ENCODE assay signal across 8 cellular contexts in genomic region chr22:19432092-19432844, GRCh38. TPM values are rescaled to one million over a fixed set of nuclear protein-coding genes. Genes with fewer than 3 reads are reported as not detected.
DNase-seq lines count a peak whose midpoint lies in the region; ATAC-seq and TF ChIP-seq lines count a peak whose summit lies in the region.

MRPL40 (plus strand) TSS chr22:19432545; CDS start chr22:19432555, 10 bp downstream.

- intact Hi-C loops in CD4-positive, alpha-beta T cell (cut with DNase I, micrococcal nuclease) = loop anchor here (1.0 to 5.0 kb wide), 4 partner anchors 15 to 140 kb away; partner anchors contain the start of genes CDC45 (in 2 of the 2), UFD1 (in 2 of the 2), C22orf39 (in 1 of the 2) and CLTCL1 (in 1 of the 2)
- intact Hi-C loops in activated CD8-positive, alpha-beta T cell treated with anti-CD3 and anti-CD28 coated beads for 36 hours (cut with micrococcal nuclease) = no loop called here

- H3K4me1 ChIP-seq in lung (ENCODE audit: control insufficient read depth in 2 of 2, insufficient read depth in 2 of 2, low read length in 2 of 2) = peaks cover 5 to 12% of the 10 kb centered on the region in 2 donors

- peak; percentile 80 for ATAC-seq in CD4-positive, alpha-beta T cell (ENCODE audit: poor library complexity)
- ATAC-seq in GM19397 (IDR thresholded peaks at IDR 0.05; ENCODE audit: unreplicated experiment) (peak; percentile 76), HG03565 (IDR thresholded peaks at IDR 0.05; ENCODE audit: unreplicated experiment) (peak; percentile 59), lung (ENCODE audit: insufficient read depth, low FRiP score) (peak; percentile 99)
- peak; percentile 87 for ATAC-seq in activated CD8-positive, alpha-beta T cell treated with anti-CD3 and anti-CD28 coated beads for 36 hours

- peak within 1 kb of the TSS; percentile 97 for H3K4me3 Mint-ChIP-seq in CD4-positive, alpha-beta T cell
- H3K4me3 Mint-ChIP-seq in activated CD8-positive, alpha-beta T cell treated with anti-CD3 and anti-CD28 coated beads for 36 hours = peak within 1 kb of the TSS; percentile 91

- 0% methylated on average over 70 to 78 of the region's 78 CpGs for WGBS in lung, 2 donors

- CTCF ChIA-PET in CD4-positive, alpha-beta T cell (lab: Charles Lee) = interaction anchor here (0.6 to 1.8 kb wide), 3 partner anchors 11 to 19 kb away, joined by 3 to 5 read pairs (median 3); partner anchors contain the start of gene C22orf39
- CTCF ChIA-PET in activated CD8-positive, alpha-beta T cell treated with anti-CD3 and anti-CD28 coated beads for 36 hours (lab: Charles Lee) = interaction anchor here (1.0 to 1.2 kb wide), 2 partner anchors 13 kb away, joined by 3 to 4 read pairs; no protein-coding TSS in a partner anchor

- POLR2A ChIA-PET in CD4-positive, alpha-beta T cell (lab: Charles Lee) = interaction anchor here (1.0 to 5.7 kb wide), 14 partner anchors 9 to 962 kb away, joined by 3 to 94 read pairs (median 6); partner anchors contain the start of genes C22orf39, CDC45, CLTCL1 and DGCR2
- POLR2A ChIA-PET in activated CD8-positive, alpha-beta T cell treated with anti-CD3 and anti-CD28 coated beads for 36 hours (lab: Charles Lee) = interaction anchor here (0.7 to 6.8 kb wide), 14 partner anchors 9 to 288 kb away, joined by 3 to 109 read pairs (median 4); partner anchors contain the start of genes C22orf39 and ESS2

- H3K36me3 ChIP-seq in lung (ENCODE audit: control insufficient read depth in 2 of 2, insufficient read depth in 2 of 2, low read length in 2 of 2) = peaks cover 6 to 12% of the 10 kb centered on the region in 2 donors

- no peaks in the 10 kb centered on the region for H3K9me3 ChIP-seq in CD4-positive, alpha-beta T cell (ENCODE audit: control insufficient read depth, low read length)
- no peaks in the 10 kb centered on the region for H3K9me3 ChIP-seq in lung (ENCODE audit: control insufficient read depth in 2 of 2, insufficient read depth in 1 of 2, low read length in 1 of 2)

- peak within 1 kb of the TSS; percentile 93 for H3K27ac Mint-ChIP-seq in CD4-positive, alpha-beta T cell
- peak within 1 kb of the TSS; percentile 92 for H3K27ac Mint-ChIP-seq in activated CD8-positive, alpha-beta T cell treated with anti-CD3 and anti-CD28 coated beads for 36 hours

- H3K27me3 Mint-ChIP-seq in CD4-positive, alpha-beta T cell = no peaks in the 10 kb centered on the region
- no peaks in the 10 kb centered on the region for H3K27me3 Mint-ChIP-seq in activated CD8-positive, alpha-beta T cell treated with anti-CD3 and anti-CD28 coated beads for 36 hours

- H3K4me3 ChIP-seq in lung = peak within 1 kb of the TSS; percentile 95

- H3K27ac ChIP-seq in CD4-positive, alpha-beta T cell (ENCODE audit: low read depth, low read length) = peak within 1 kb of the TSS; percentile 87
- peak within 1 kb of the TSS; percentile 94 to 99 for H3K27ac ChIP-seq in lung (ENCODE audit: low read depth in 1 of 2, low read length in 1 of 2)

- peaks cover 48% of the 10 kb centered on the region for H3K4me1 Mint-ChIP-seq in CD4-positive, alpha-beta T cell (ENCODE audit: low read depth)
- peaks cover 36% of the 10 kb centered on the region for H3K4me1 Mint-ChIP-seq in activated CD8-positive, alpha-beta T cell treated with anti-CD3 and anti-CD28 coated beads for 36 hours (ENCODE audit: low read depth)

- no peaks in the 10 kb centered on the region for H3K9me3 Mint-ChIP-seq in CD4-positive, alpha-beta T cell
- no peaks in the 10 kb centered on the region for H3K9me3 Mint-ChIP-seq in activated CD8-positive, alpha-beta T cell treated with anti-CD3 and anti-CD28 coated beads for 36 hours

- peaks cover 41% of the 10 kb centered on the region for H3K36me3 Mint-ChIP-seq in CD4-positive, alpha-beta T cell (ENCODE audit: low read depth)
- peaks cover 45% of the 10 kb centered on the region for H3K36me3 Mint-ChIP-seq in activated CD8-positive, alpha-beta T cell treated with anti-CD3 and anti-CD28 coated beads for 36 hours (ENCODE audit: low read depth)

- DNase-seq in CD4-positive, alpha-beta T cell = peak; percentile 66 to 87 (median 85)
- DNase-seq in NCI-H82 treated with DMSO at 0.1 percent for 48 hours (lab: John Stamatoyannopoulos, UW; ENCODE audit: unreplicated experiment) (peak; percentile 67), ecto neural progenitor cell (ENCODE audit: low spot score) (peak; percentile 92), lung (ENCODE audit: low spot score) (peak; percentile 94)
- peak; percentile 93 for DNase-seq in activated CD8-positive, alpha-beta T cell treated with anti-CD3 and anti-CD28 coated beads for 36 hours
- DNase-seq in stimulated activated CD4-positive, alpha-beta T cell treated with anti-CD3 and anti-CD28 coated beads, TNF-alpha, amount 100 ng/mL, for 4 hours (ENCODE audit: low read depth in 3 of 3) = peak; percentile 77 to 87 (median 80)

- no peak for TF ChIP-seq CTCF in CD4-positive, alpha-beta T cell (IDR thresholded peaks at IDR 0.05)
- TF ChIP-seq CTCF in activated CD8-positive, alpha-beta T cell treated with anti-CD3 and anti-CD28 coated beads for 36 hours (IDR thresholded peaks at IDR 0.05) = no peak
- no peak for TF ChIP-seq CTCF in lung (IDR thresholded peaks at IDR 0.05; ENCODE audit: control extremely low read depth, extremely low read depth)

- H3K27me3 ChIP-seq in CD4-positive, alpha-beta T cell (ENCODE audit: control insufficient read depth, insufficient read depth, low read length) = no peaks in the 10 kb centered on the region
- H3K27me3 ChIP-seq in lung (ENCODE audit: control insufficient read depth, insufficient read depth) = no peaks in the 10 kb centered on the region

RNA-seq across cellular contexts. Expression of gene MRPL40, which starts in this region (rescaled TPM):
- total RNA-seq in CD4-positive, alpha-beta T cell = 10 to 100 TPM; 10.7 to 11.3 TPM
- total RNA-seq in activated CD8-positive, alpha-beta T cell treated with anti-CD3 and anti-CD28 coated beads for 36 hours = 10 to 100 TPM; 39.8 to 40.9 TPM
- total RNA-seq in lung = 10 to 100 TPM; 17.0 to 34.0 TPM
- 10 to 100 TPM; 30.5 to 61.4 TPM for polyA plus RNA-seq in lung

Comparison
In these comparisons a context has a peak if more than half of its experiments do, and no peak if none do; other contexts are left out.
1. Peak in every context shown above with its lines: DNase-seq, ATAC-seq, H3K4me3 ChIP-seq and H3K27ac ChIP-seq.